1 cellular context compared by ENCODE assay signal in genomic region chr20:34703573-34704176, GRCh38.
A peak's percentile ranks its signal among the peaks of the same experiment; 100 is the strongest.
TF ChIP-seq lines count a peak whose summit lies in the region.

No MANE protein-coding gene starts in this region.

TF ChIP-seq in HEK293, 187 proteins besides CTCF, POLR2A, EP300 and RAD21 (continued from another document):
- no peak for TF ChIP-seq ZNF140 (tag by site-specific recombination; IDR thresholded peaks at IDR 0.05)
- TF ChIP-seq, protein P1, sequence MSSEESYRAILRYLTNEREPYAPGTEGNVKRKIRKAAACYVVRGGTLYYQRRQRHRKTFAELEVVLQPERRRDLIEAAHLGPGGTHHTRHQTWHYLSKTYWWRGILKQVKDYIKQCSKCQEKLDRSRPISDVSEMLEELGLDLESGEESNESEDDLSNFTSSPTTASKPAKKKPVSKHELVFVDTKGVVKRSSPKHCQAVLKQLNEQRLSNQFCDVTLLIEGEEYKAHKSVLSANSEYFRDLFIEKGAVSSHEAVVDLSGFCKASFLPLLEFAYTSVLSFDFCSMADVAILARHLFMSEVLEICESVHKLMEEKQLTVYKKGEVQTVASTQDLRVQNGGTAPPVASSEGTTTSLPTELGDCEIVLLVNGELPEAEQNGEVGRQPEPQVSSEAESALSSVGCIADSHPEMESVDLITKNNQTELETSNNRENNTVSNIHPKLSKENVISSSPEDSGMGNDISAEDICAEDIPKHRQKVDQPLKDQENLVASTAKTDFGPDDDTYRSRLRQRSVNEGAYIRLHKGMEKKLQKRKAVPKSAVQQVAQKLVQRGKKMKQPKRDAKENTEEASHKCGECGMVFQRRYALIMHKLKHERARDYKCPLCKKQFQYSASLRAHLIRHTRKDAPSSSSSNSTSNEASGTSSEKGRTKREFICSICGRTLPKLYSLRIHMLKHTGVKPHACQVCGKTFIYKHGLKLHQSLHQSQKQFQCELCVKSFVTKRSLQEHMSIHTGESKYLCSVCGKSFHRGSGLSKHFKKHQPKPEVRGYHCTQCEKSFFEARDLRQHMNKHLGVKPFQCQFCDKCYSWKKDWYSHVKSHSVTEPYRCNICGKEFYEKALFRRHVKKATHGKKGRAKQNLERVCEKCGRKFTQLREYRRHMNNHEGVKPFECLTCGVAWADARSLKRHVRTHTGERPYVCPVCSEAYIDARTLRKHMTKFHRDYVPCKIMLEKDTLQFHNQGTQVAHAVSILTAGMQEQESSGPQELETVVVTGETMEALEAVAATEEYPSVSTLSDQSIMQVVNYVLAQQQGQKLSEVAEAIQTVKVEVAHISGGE (tag by site-specific recombination; conservative IDR thresholded peaks at IDR 0.05; ENCODE audit: low read depth), result peak; percentile 49; the same call in 1 of the 2 replicates
- TF ChIP-seq ZNF341 (tag by site-specific recombination; IDR thresholded peaks at IDR 0.05; ENCODE audit: low read depth), result peak; percentile 96
- 0 out of 2 replicates have a peak, but pooled peaks have one; percentile 5 for TF ChIP-seq ZBTB8A (tag by site-specific recombination; IDR thresholded peaks at IDR 0.05)
- peak; percentile 67; the same call in 1 of the 2 replicates for TF ChIP-seq PRDM1 (tag by site-specific recombination; IDR thresholded peaks at IDR 0.05)
- TF ChIP-seq BCL11A (tag by site-specific recombination; IDR thresholded peaks at IDR 0.05; ENCODE audit: low read depth), result peak; percentile 39; the same call in 1 of the 2 replicates
- no peak for TF ChIP-seq SALL2 (tag by site-specific recombination; IDR thresholded peaks at IDR 0.05; ENCODE audit: borderline replicate concordance)
- peak; percentile 79 for TF ChIP-seq ZNF366 (tag by site-specific recombination; conservative IDR thresholded peaks at IDR 0.05)
- 0 out of 2 replicates have a peak, but pooled peaks have one; percentile 29 for TF ChIP-seq ZXDB (tag by site-specific recombination; IDR thresholded peaks at IDR 0.05)
- TF ChIP-seq ZBTB49 (tag by site-specific recombination; IDR thresholded peaks at IDR 0.05; ENCODE audit: low read depth), result no peak
- peak; percentile 84 for TF ChIP-seq ZEB2 (tag by site-specific recombination; IDR thresholded peaks at IDR 0.05)
- TF ChIP-seq, protein P2, sequence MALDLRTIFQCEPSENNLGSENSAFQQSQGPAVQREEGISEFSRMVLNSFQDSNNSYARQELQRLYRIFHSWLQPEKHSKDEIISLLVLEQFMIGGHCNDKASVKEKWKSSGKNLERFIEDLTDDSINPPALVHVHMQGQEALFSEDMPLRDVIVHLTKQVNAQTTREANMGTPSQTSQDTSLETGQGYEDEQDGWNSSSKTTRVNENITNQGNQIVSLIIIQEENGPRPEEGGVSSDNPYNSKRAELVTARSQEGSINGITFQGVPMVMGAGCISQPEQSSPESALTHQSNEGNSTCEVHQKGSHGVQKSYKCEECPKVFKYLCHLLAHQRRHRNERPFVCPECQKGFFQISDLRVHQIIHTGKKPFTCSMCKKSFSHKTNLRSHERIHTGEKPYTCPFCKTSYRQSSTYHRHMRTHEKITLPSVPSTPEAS (tag by site-specific recombination; IDR thresholded peaks at IDR 0.05), result no peak
- TF ChIP-seq SP7 (tag by site-specific recombination; IDR thresholded peaks at IDR 0.05), result peak; percentile 32; the same call in 1 of the 2 replicates
- TF ChIP-seq ZNF639 (tag by site-specific recombination; IDR thresholded peaks at IDR 0.05), result peak; percentile 71; the same call in 1 of the 2 replicates
- peak; percentile 65 for TF ChIP-seq ZNF335 (tag by site-specific recombination; conservative IDR thresholded peaks at IDR 0.05)
- peak; percentile 86 for TF ChIP-seq ZBTB48 (tag by site-specific recombination; IDR thresholded peaks at IDR 0.05)
- TF ChIP-seq KLF8 (tag by site-specific recombination; IDR thresholded peaks at IDR 0.05), result peak; percentile 56; the same call in 1 of the 2 replicates
- peak; percentile 65 for TF ChIP-seq OSR2 (tag by site-specific recombination; IDR thresholded peaks at IDR 0.05)
- TF ChIP-seq ZFP69B (tag by site-specific recombination; IDR thresholded peaks at IDR 0.05), result 0 out of 2 replicates have a peak, but pooled peaks have one; percentile 2
- no peak for TF ChIP-seq ZNF624 (tag by site-specific recombination; IDR thresholded peaks at IDR 0.05)
- TF ChIP-seq ZNF398 (tag by site-specific recombination; IDR thresholded peaks at IDR 0.05), result peak; percentile 70
- peak; percentile 51; the same call in 1 of the 2 replicates for TF ChIP-seq ZNF76 (tag by site-specific recombination; IDR thresholded peaks at IDR 0.05; ENCODE audit: borderline replicate concordance, low read depth)
- TF ChIP-seq, protein P3, sequence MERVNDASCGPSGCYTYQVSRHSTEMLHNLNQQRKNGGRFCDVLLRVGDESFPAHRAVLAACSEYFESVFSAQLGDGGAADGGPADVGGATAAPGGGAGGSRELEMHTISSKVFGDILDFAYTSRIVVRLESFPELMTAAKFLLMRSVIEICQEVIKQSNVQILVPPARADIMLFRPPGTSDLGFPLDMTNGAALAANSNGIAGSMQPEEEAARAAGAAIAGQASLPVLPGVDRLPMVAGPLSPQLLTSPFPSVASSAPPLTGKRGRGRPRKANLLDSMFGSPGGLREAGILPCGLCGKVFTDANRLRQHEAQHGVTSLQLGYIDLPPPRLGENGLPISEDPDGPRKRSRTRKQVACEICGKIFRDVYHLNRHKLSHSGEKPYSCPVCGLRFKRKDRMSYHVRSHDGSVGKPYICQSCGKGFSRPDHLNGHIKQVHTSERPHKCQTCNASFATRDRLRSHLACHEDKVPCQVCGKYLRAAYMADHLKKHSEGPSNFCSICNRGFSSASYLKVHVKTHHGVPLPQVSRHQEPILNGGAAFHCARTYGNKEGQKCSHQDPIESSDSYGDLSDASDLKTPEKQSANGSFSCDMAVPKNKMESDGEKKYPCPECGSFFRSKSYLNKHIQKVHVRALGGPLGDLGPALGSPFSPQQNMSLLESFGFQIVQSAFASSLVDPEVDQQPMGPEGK (tag by site-specific recombination; IDR thresholded peaks at IDR 0.05), result peak; percentile 58
- TF ChIP-seq WT1 (tag by site-specific recombination; IDR thresholded peaks at IDR 0.05), result peak; percentile 57; the same call in 1 of the 2 replicates
- TF ChIP-seq ZNF600 (tag by site-specific recombination; IDR thresholded peaks at IDR 0.05), result peak; percentile 73
- TF ChIP-seq ZNF394 (tag by site-specific recombination; IDR thresholded peaks at IDR 0.05; ENCODE audit: borderline replicate concordance), result peak; percentile 89
- 0 out of 2 replicates have a peak, but pooled peaks have one; percentile 19 for TF ChIP-seq ZNF837 (tag by site-specific recombination; IDR thresholded peaks at IDR 0.05)
- TF ChIP-seq, protein P4, sequence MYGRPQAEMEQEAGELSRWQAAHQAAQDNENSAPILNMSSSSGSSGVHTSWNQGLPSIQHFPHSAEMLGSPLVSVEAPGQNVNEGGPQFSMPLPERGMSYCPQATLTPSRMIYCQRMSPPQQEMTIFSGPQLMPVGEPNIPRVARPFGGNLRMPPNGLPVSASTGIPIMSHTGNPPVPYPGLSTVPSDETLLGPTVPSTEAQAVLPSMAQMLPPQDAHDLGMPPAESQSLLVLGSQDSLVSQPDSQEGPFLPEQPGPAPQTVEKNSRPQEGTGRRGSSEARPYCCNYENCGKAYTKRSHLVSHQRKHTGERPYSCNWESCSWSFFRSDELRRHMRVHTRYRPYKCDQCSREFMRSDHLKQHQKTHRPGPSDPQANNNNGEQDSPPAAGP (tag by site-specific recombination; IDR thresholded peaks at IDR 0.05), result 0 out of 2 replicates have a peak, but pooled peaks have one; percentile 47
- peak; percentile 26; the same call in 1 of the 2 replicates for TF ChIP-seq REST (tag by site-specific recombination; IDR thresholded peaks at IDR 0.05)
- TF ChIP-seq ZNF664 (tag by site-specific recombination; IDR thresholded peaks at IDR 0.05), result 0 out of 2 replicates have a peak, but pooled peaks have one; percentile 7
- 0 out of 2 replicates have a peak, but pooled peaks have one; percentile 21 for TF ChIP-seq ZNF24 (tag by site-specific recombination; IDR thresholded peaks at IDR 0.05)
- TF ChIP-seq ZNF548 (tag by site-specific recombination; IDR thresholded peaks at IDR 0.05), result no peak
